In genomic region chr2:43142921-43143438, GRCh38 we compare ENCODE assay signal across 1 cellular context.
TF ChIP-seq lines count a peak whose summit lies in the region.

No MANE protein-coding gene starts in this region.

TF ChIP-seq in HepG2, 621 proteins besides CTCF, POLR2A, EP300 and RAD21 (continued from another document and continues in another):
- TF ChIP-seq ZNF850 (CRISPR knock-in tag; conservative IDR thresholded peaks at IDR 0.05), result no peak
- no peak for TF ChIP-seq ZEB1 (IDR thresholded peaks at IDR 0.05; ENCODE audit: insufficient replicate concordance, low read depth)
- no peak for TF ChIP-seq ZNF652 (CRISPR knock-in tag; IDR thresholded peaks at IDR 0.05; ENCODE audit: borderline replicate concordance, low read depth)
- peak; percentile 80; the same call in 1 of the 2 replicates for TF ChIP-seq MIER3 (CRISPR knock-in tag; IDR thresholded peaks at IDR 0.05; ENCODE audit: borderline replicate concordance)
- TF ChIP-seq GMEB2 (CRISPR knock-in tag; IDR thresholded peaks at IDR 0.05; ENCODE audit: low read depth), result no peak
- no peak for TF ChIP-seq ZBTB10 (CRISPR knock-in tag; IDR thresholded peaks at IDR 0.05; ENCODE audit: borderline replicate concordance)
- TF ChIP-seq HNRNPL (IDR thresholded peaks at IDR 0.05; ENCODE audit: low read depth, low read length), result no peak
- TF ChIP-seq YY1 (IDR thresholded peaks at IDR 0.05; ENCODE audit: insufficient read depth, insufficient replicate concordance, low read depth, low read length), result no peak
- TF ChIP-seq ZNF431 (CRISPR knock-in tag; IDR thresholded peaks at IDR 0.05; ENCODE audit: borderline replicate concordance, low read depth), result no peak
- TF ChIP-seq ZNF678 (CRISPR knock-in tag; IDR thresholded peaks at IDR 0.05), result no peak
- no peak for TF ChIP-seq ZNF737 (CRISPR knock-in tag; IDR thresholded peaks at IDR 0.05; ENCODE audit: borderline replicate concordance)
- no peak for TF ChIP-seq HOXA5 (CRISPR knock-in tag; IDR thresholded peaks at IDR 0.05)
- TF ChIP-seq TSC22D2 (CRISPR knock-in tag; IDR thresholded peaks at IDR 0.05; ENCODE audit: borderline replicate concordance), result 0 out of 2 replicates have a peak, but pooled peaks have one; percentile 55
- TF ChIP-seq FOXJ3 (CRISPR knock-in tag; IDR thresholded peaks at IDR 0.05; ENCODE audit: borderline replicate concordance), result no peak
- no peak for TF ChIP-seq CEBPG (CRISPR knock-in tag; IDR thresholded peaks at IDR 0.05)
- TF ChIP-seq, protein P1, sequence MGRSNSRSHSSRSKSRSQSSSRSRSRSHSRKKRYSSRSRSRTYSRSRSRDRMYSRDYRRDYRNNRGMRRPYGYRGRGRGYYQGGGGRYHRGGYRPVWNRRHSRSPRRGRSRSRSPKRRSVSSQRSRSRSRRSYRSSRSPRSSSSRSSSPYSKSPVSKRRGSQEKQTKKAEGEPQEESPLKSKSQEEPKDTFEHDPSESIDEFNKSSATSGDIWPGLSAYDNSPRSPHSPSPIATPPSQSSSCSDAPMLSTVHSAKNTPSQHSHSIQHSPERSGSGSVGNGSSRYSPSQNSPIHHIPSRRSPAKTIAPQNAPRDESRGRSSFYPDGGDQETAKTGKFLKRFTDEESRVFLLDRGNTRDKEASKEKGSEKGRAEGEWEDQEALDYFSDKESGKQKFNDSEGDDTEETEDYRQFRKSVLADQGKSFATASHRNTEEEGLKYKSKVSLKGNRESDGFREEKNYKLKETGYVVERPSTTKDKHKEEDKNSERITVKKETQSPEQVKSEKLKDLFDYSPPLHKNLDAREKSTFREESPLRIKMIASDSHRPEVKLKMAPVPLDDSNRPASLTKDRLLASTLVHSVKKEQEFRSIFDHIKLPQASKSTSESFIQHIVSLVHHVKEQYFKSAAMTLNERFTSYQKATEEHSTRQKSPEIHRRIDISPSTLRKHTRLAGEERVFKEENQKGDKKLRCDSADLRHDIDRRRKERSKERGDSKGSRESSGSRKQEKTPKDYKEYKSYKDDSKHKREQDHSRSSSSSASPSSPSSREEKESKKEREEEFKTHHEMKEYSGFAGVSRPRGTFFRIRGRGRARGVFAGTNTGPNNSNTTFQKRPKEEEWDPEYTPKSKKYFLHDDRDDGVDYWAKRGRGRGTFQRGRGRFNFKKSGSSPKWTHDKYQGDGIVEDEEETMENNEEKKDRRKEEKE (IDR thresholded peaks at IDR 0.05), result no peak
- TF ChIP-seq ERF (CRISPR knock-in tag; IDR thresholded peaks at IDR 0.05), result no peak
- TF ChIP-seq ZBTB3 (CRISPR knock-in tag; IDR thresholded peaks at IDR 0.05; ENCODE audit: borderline replicate concordance, low read depth), result no peak
- peak; percentile 29; the same call in 1 of the 2 replicates for TF ChIP-seq MED1 (CRISPR knock-in tag; IDR thresholded peaks at IDR 0.05)
- TF ChIP-seq, protein P2, sequence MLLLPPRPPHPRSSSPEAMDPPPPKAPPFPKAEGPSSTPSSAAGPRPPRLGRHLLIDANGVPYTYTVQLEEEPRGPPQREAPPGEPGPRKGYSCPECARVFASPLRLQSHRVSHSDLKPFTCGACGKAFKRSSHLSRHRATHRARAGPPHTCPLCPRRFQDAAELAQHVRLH (CRISPR knock-in tag; IDR thresholded peaks at IDR 0.05; ENCODE audit: borderline replicate concordance, low read depth), result no peak
- no peak for TF ChIP-seq CREB1 (IDR thresholded peaks at IDR 0.05)
- no peak for TF ChIP-seq CREB1 (CRISPR knock-in tag; IDR thresholded peaks at IDR 0.05)
- TF ChIP-seq ZNF83 (CRISPR knock-in tag; IDR thresholded peaks at IDR 0.05; ENCODE audit: borderline replicate concordance), result no peak
- TF ChIP-seq ESRRA (CRISPR knock-in tag; IDR thresholded peaks at IDR 0.05; ENCODE audit: low read depth), result 0 out of 2 replicates have a peak, but pooled peaks have one; percentile 36
- no peak for TF ChIP-seq RBM22 (optimal IDR thresholded peaks at IDR 0.05; ENCODE audit: low read length)
- TF ChIP-seq MEF2D (CRISPR knock-in tag; IDR thresholded peaks at IDR 0.05), result no peak
- TF ChIP-seq ZFYVE20 (CRISPR knock-in tag; IDR thresholded peaks at IDR 0.05; ENCODE audit: borderline replicate concordance, low read depth), result no peak
- no peak for TF ChIP-seq ZNF367 (CRISPR knock-in tag; IDR thresholded peaks at IDR 0.05; ENCODE audit: borderline replicate concordance)
- TF ChIP-seq IRF9 (CRISPR knock-in tag; IDR thresholded peaks at IDR 0.05; ENCODE audit: borderline replicate concordance), result no peak
- TF ChIP-seq, protein P3, sequence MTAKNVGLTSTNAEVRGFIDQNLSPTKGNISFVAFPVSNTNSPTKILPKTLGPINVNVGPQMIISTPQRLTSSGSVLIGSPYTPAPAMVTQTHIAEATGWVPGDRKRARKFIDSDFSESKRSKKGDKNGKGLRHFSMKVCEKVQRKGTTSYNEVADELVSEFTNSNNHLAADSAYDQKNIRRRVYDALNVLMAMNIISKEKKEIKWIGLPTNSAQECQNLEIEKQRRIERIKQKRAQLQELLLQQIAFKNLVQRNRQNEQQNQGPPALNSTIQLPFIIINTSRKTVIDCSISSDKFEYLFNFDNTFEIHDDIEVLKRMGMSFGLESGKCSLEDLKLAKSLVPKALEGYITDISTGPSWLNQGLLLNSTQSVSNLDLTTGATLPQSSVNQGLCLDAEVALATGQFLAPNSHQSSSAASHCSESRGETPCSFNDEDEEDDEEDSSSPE (CRISPR knock-in tag; IDR thresholded peaks at IDR 0.05), result peak; percentile 33; the same call in 1 of the 2 replicates
- no peak for TF ChIP-seq ZNF138 (CRISPR knock-in tag; IDR thresholded peaks at IDR 0.05; ENCODE audit: low read depth)
- no peak for TF ChIP-seq ZBTB20 (CRISPR knock-in tag; IDR thresholded peaks at IDR 0.05; ENCODE audit: borderline replicate concordance, low read depth)
- TF ChIP-seq POLR2G (IDR thresholded peaks at IDR 0.05; ENCODE audit: low read depth, low read length), result no peak
- no peak for TF ChIP-seq NR1H2 (CRISPR knock-in tag; IDR thresholded peaks at IDR 0.05; ENCODE audit: borderline replicate concordance, low read depth)
- TF ChIP-seq NBN (conservative IDR thresholded peaks at IDR 0.05), result no peak
- TF ChIP-seq ZNF772 (CRISPR knock-in tag; IDR thresholded peaks at IDR 0.05), result no peak
- TF ChIP-seq PHF20 (CRISPR knock-in tag; IDR thresholded peaks at IDR 0.05), result no peak
- TF ChIP-seq POGK (CRISPR knock-in tag; conservative IDR thresholded peaks at IDR 0.05), result no peak
- TF ChIP-seq RBM39 (IDR thresholded peaks at IDR 0.05; ENCODE audit: low read depth, low read length, poor library complexity, severe bottlenecking), result no peak
- no peak for TF ChIP-seq NCOR1 (IDR thresholded peaks at IDR 0.05; ENCODE audit: borderline replicate concordance, low read length)
- no peak for TF ChIP-seq SMAD9 (CRISPR knock-in tag; IDR thresholded peaks at IDR 0.05)
- no peak; the same call in 1 of the 2 replicates for TF ChIP-seq IRF2 (CRISPR knock-in tag; IDR thresholded peaks at IDR 0.05)
- TF ChIP-seq ZNF563 (CRISPR knock-in tag; IDR thresholded peaks at IDR 0.05), result no peak
- TF ChIP-seq ZNF274 (CRISPR knock-in tag; IDR thresholded peaks at IDR 0.05), result 0 out of 2 replicates have a peak, but pooled peaks have one; percentile 18
- TF ChIP-seq KLF13 (CRISPR knock-in tag; IDR thresholded peaks at IDR 0.05), result no peak
- TF ChIP-seq ONECUT2 (CRISPR knock-in tag; IDR thresholded peaks at IDR 0.05), result no peak
- TF ChIP-seq HMG20A (CRISPR knock-in tag; IDR thresholded peaks at IDR 0.05; ENCODE audit: borderline replicate concordance), result no peak
- TF ChIP-seq TGIF2 (CRISPR knock-in tag; IDR thresholded peaks at IDR 0.05), result no peak
- TF ChIP-seq ZNF562 (CRISPR knock-in tag; IDR thresholded peaks at IDR 0.05; ENCODE audit: borderline replicate concordance), result no peak
- TF ChIP-seq, protein P4, sequence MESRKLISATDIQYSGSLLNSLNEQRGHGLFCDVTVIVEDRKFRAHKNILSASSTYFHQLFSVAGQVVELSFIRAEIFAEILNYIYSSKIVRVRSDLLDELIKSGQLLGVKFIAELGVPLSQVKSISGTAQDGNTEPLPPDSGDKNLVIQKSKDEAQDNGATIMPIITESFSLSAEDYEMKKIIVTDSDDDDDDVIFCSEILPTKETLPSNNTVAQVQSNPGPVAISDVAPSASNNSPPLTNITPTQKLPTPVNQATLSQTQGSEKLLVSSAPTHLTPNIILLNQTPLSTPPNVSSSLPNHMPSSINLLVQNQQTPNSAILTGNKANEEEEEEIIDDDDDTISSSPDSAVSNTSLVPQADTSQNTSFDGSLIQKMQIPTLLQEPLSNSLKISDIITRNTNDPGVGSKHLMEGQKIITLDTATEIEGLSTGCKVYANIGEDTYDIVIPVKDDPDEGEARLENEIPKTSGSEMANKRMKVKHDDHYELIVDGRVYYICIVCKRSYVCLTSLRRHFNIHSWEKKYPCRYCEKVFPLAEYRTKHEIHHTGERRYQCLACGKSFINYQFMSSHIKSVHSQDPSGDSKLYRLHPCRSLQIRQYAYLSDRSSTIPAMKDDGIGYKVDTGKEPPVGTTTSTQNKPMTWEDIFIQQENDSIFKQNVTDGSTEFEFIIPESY (CRISPR knock-in tag; IDR thresholded peaks at IDR 0.05), result peak; percentile 61; the same call in 1 of the 2 replicates
- TF ChIP-seq MXI1 (IDR thresholded peaks at IDR 0.05; ENCODE audit: borderline replicate concordance, low read depth, low read length), result no peak
- TF ChIP-seq ZNF160 (CRISPR knock-in tag; IDR thresholded peaks at IDR 0.05), result no peak
- TF ChIP-seq CEBPB (IDR thresholded peaks at IDR 0.05; ENCODE audit: borderline replicate concordance, low read depth, low read length), result no peak
- TF ChIP-seq RELA (CRISPR knock-in tag; IDR thresholded peaks at IDR 0.05), result 0 out of 2 replicates have a peak, but pooled peaks have one; percentile 31
- TF ChIP-seq ZNF766 (CRISPR knock-in tag; IDR thresholded peaks at IDR 0.05; ENCODE audit: borderline replicate concordance), result no peak
- no peak for TF ChIP-seq ASH2L (IDR thresholded peaks at IDR 0.05; ENCODE audit: insufficient read length, low read depth, low read length)
- TF ChIP-seq ZBTB37 (CRISPR knock-in tag; IDR thresholded peaks at IDR 0.05), result no peak
- TF ChIP-seq MEIS2 (CRISPR knock-in tag; IDR thresholded peaks at IDR 0.05), result no peak
- no peak for TF ChIP-seq ZSCAN12 (CRISPR knock-in tag; IDR thresholded peaks at IDR 0.05)
- no peak for TF ChIP-seq ZNF460 (CRISPR knock-in tag; IDR thresholded peaks at IDR 0.05; ENCODE audit: borderline replicate concordance)
- no peak for TF ChIP-seq CREBL2 (CRISPR knock-in tag; IDR thresholded peaks at IDR 0.05; ENCODE audit: borderline replicate concordance)
